8 cellular contexts compared by ENCODE assay signal in genomic region chr9:91192785-91193657, GRCh38.
DNase-seq lines count a peak whose midpoint lies in the region; ATAC-seq lines count a peak whose summit lies in the region.

No MANE protein-coding gene starts in this region.

- H3K27ac ChIP-seq in substantia nigra (ENCODE audit: low read depth, low read length, poor library complexity, severe bottlenecking) = peak overlapping the region; percentile 44

- peak; percentile 92 for DNase-seq in AG08396 (ENCODE audit: low spot score)
- DNase-seq in HS-5 (ENCODE audit: low read depth) = peak; percentile 97
- DNase-seq in SHP77 treated with DMSO at 0.1 percent for 48 hours (lab: John Stamatoyannopoulos, UW) = peak; percentile 36
- peak; percentile 75 for DNase-seq in activated naive CD4-positive, alpha-beta T cell treated with anti-CD3 and anti-CD28 coated beads, Interleukin-2, amount 50 U/mL, for 16 hours
- DNase-seq in glomerular endothelial cell (ENCODE audit: extremely low read depth, low read depth, low spot score) = peak; percentile 94
- peak; percentile 46 for DNase-seq in occipital lobe (lab: John Stamatoyannopoulos, UW)
- peak in 20 of 49 donors; percentile 14 to 84 (median 42) for DNase-seq in substantia nigra (lab: John Stamatoyannopoulos, UW)

- ATAC-seq in GM19324 (IDR thresholded peaks at IDR 0.05; ENCODE audit: low FRiP score, unreplicated experiment) = peak; percentile 25
